In genomic region chr6:169453221-169453620, GRCh38 we compare ENCODE assay signal across 18 cellular contexts.
A peak's percentile ranks its signal among the peaks of the same experiment; 100 is the strongest.
DNase-seq lines count a peak whose midpoint lies in the region; ATAC-seq and TF ChIP-seq lines count a peak whose summit lies in the region.
"Had no signal": no experiment of that assay in that cellular context is flagged by ENCODE, and none has a peak within 500 bp of the region (broad histone marks: within the 10 kb centered on the region; RNA-seq: fewer than 3 reads in every experiment).

No MANE protein-coding gene starts in this region.

- H3F3A ChIP-seq in GM23248 (ENCODE audit: insufficient read depth): peaks cover 21% of the 10 kb centered on the region

- peak overlapping the region; percentile 90 for H3K4me2 ChIP-seq in GM23248 (ENCODE audit: unreplicated experiment)
- H3K4me2 ChIP-seq: BLaER1 had no signal

- TF ChIP-seq CTCF in esophagus squamous epithelium (IDR thresholded peaks at IDR 0.05) (no peak), ovary (IDR thresholded peaks at IDR 0.05) (no peak), upper lobe of right lung (IDR thresholded peaks at IDR 0.05) (no peak)

- H2AFZ ChIP-seq in GM23248: peak overlapping the region; percentile 90; the same call in 1 of the 2 replicates

- H3K36me3 ChIP-seq in GM23248 (ENCODE audit: low read depth): no peaks in the 10 kb centered on the region
- H3K36me3 ChIP-seq in esophagus squamous epithelium: no peaks in the 10 kb centered on the region
- no peaks in the 10 kb centered on the region for H3K36me3 ChIP-seq in ovary
- no peaks in the 10 kb centered on the region for H3K36me3 ChIP-seq in upper lobe of right lung
- H3K36me3 ChIP-seq: BLaER1 had no signal

- TF ChIP-seq EP300 in ovary (IDR thresholded peaks at IDR 0.05): no peak

- ATAC-seq in upper lobe of right lung (no peak), HG02642 (IDR thresholded peaks at IDR 0.05; ENCODE audit: poor library complexity, unreplicated experiment) (no peak)
- ATAC-seq: left lobe of liver, WTC11 had no signal

- WGBS in GM23248 (ENCODE audit: low coverage in 1 of 2, low lambda C conversion rate in 2 of 2, missing lambda C conversion rate in 2 of 2), 2 experiments: 31 to 38% methylated on average over 4 of the region's 4 CpGs
- 71 to 92% methylated on average over 4 of the region's 4 CpGs for WGBS in esophagus squamous epithelium, 2 donors
- 92% methylated on average over 4 of the region's 4 CpGs for WGBS in ovary, 3 donors

- H3K9me3 ChIP-seq in GM23248 (ENCODE audit: low read depth) (no peaks in the 10 kb centered on the region), esophagus squamous epithelium (no peaks in the 10 kb centered on the region), ovary (peaks cover 0 to 3% of the 10 kb centered on the region in 2 donors), upper lobe of right lung (no peaks in the 10 kb centered on the region)
- H3K9me3 ChIP-seq: BLaER1, SK-N-SH had no signal

- H3K9ac ChIP-seq in GM23248: peak overlapping the region; percentile 83; the same call in 1 of the 2 replicates
- H3K9ac ChIP-seq: BLaER1, SK-N-SH had no signal

- H3K9me2 ChIP-seq in GM23248 (ENCODE audit: insufficient read depth): no peaks in the 10 kb centered on the region
- H3K9me2 ChIP-seq: SK-N-SH had no signal

- TF ChIP-seq POLR2A in esophagus squamous epithelium (IDR thresholded peaks at IDR 0.05): no peak
- no peak for TF ChIP-seq POLR2A in ovary (IDR thresholded peaks at IDR 0.05)

- no peaks in the 10 kb centered on the region for H4K20me1 ChIP-seq in GM23248 (ENCODE audit: insufficient read depth)
- H4K20me1 ChIP-seq: BLaER1 had no signal

- H3K27ac ChIP-seq in GM23248 (peak overlapping the region; percentile 89), esophagus squamous epithelium (peak overlapping the region in 3 of 4 donors; percentile 77 to 89 (median 88)), ovary (peak overlapping the region; percentile 54 to 93), upper lobe of right lung (peak overlapping the region; percentile 65)
- H3K27ac ChIP-seq: BLaER1, RWPE1 had no signal

- peak; percentile 43 for DNase-seq in GM23248
- DNase-seq in esophagus squamous epithelium (lab: John Stamatoyannopoulos, UW): no peak
- no peak for DNase-seq in ovary
- DNase-seq in upper lobe of right lung: no peak
- DNase-seq in NCI-H2029 treated with DMSO at 0.1 percent for 48 hours (lab: John Stamatoyannopoulos, UW): no peak
- no peak for DNase-seq in NCI-H526 treated with DMSO at 0.1 percent for 48 hours (lab: John Stamatoyannopoulos, UW)
- DNase-seq: ACHN; activated CD4-positive, alpha-beta T cell treated with anti-CD3 and anti-CD28 coated beads, Interleukin-2, amount 10 ng/mL, durations not matched to agents 7 days and 5 days; amniotic stem cell; H9; NCI-H510A; stimulated activated CD4-positive, alpha-beta T cell treated with anti-CD3 and anti-CD28 coated beads, Interleukin-4, amount 100 ng/mL, for 4 hours had no signal

- H3K27me3 ChIP-seq in GM23248 (replicated peaks; ENCODE audit: insufficient read depth): no peaks in the 10 kb centered on the region
- no peaks in the 10 kb centered on the region for H3K27me3 ChIP-seq in esophagus squamous epithelium
- no peaks in the 10 kb centered on the region for H3K27me3 ChIP-seq in ovary
- H3K27me3 ChIP-seq in upper lobe of right lung: no peaks in the 10 kb centered on the region
- H3K27me3 ChIP-seq: BLaER1 had no signal

- H3K4me3 ChIP-seq in GM23248 (no peak overlapping the region), esophagus squamous epithelium (no peak overlapping the region), ovary (no peak overlapping the region), upper lobe of right lung (no peak overlapping the region)
- H3K4me3 ChIP-seq: BLaER1 had no signal

- intact Hi-C loops in esophagus squamous epithelium (cut with DNase I): no loop called here
- intact Hi-C loops in ovary (cut with DNase I): no loop called here
- intact Hi-C loops in upper lobe of right lung (cut with DNase I): no loop called here

- no peaks in the 10 kb centered on the region for H3K79me2 ChIP-seq in GM23248 (ENCODE audit: insufficient read depth)

- H3K4me1 ChIP-seq in GM23248 (ENCODE audit: insufficient read depth): peaks cover 48% of the 10 kb centered on the region
- peaks cover 0 to 22% (median 6%) of the 10 kb centered on the region in 3 donors for H3K4me1 ChIP-seq in esophagus squamous epithelium
- peaks cover 23% of the 10 kb centered on the region for H3K4me1 ChIP-seq in ovary (ENCODE audit: insufficient read depth)
- no peaks in the 10 kb centered on the region for H3K4me1 ChIP-seq in upper lobe of right lung

- in situ Hi-C loops in GM23248 (cut with MboI): no loop called here
